Comparison of ENCODE assay signal across 1 cellular context in genomic region chr2:178414266-178415247, GRCh38.
TF ChIP-seq lines count a peak whose summit lies in the region.

No MANE protein-coding gene starts in this region.

TF ChIP-seq in K562, 482 proteins besides CTCF, POLR2A, EP300 and RAD21 (continued from another document and continues in another):
- no peak for TF ChIP-seq ZNF609 (CRISPR knock-in tag; IDR thresholded peaks at IDR 0.05; ENCODE audit: borderline replicate concordance)
- peak; percentile 39 for TF ChIP-seq CTCFL (IDR thresholded peaks at IDR 0.05; ENCODE audit: borderline replicate concordance, insufficient read depth, low read depth, low read length, poor library complexity, severe bottlenecking)
- TF ChIP-seq NR2C2 (CRISPR knock-in tag; IDR thresholded peaks at IDR 0.05): 0 out of 2 replicates have a peak, but pooled peaks have one; percentile 71
- no peak for TF ChIP-seq NR2C2 (tag; IDR thresholded peaks at IDR 0.05)
- no peak for TF ChIP-seq ZNF507 (tag; conservative IDR thresholded peaks at IDR 0.05)
- TF ChIP-seq DLX4 (CRISPR knock-in tag; IDR thresholded peaks at IDR 0.05): no peak
- no peak for TF ChIP-seq ZNF408 (CRISPR knock-in tag; IDR thresholded peaks at IDR 0.05; ENCODE audit: low read depth)
- no peak; the same call in 1 of the 2 replicates for TF ChIP-seq STAG1 (CRISPR knock-in tag; IDR thresholded peaks at IDR 0.05; ENCODE audit: borderline replicate concordance)
- no peak for TF ChIP-seq PHB (CRISPR knock-in tag; IDR thresholded peaks at IDR 0.05)
- no peak for TF ChIP-seq ZBTB1 (CRISPR knock-in tag; IDR thresholded peaks at IDR 0.05; ENCODE audit: borderline replicate concordance, low read depth)
- no peak for TF ChIP-seq RBM22 (IDR thresholded peaks at IDR 0.05; ENCODE audit: low read depth, low read length, poor library complexity, severe bottlenecking)
- TF ChIP-seq ZNF174 (CRISPR knock-in tag; IDR thresholded peaks at IDR 0.05): no peak
- TF ChIP-seq THRA (IDR thresholded peaks at IDR 0.05): no peak
- TF ChIP-seq EZH2 (IDR thresholded peaks at IDR 0.05; ENCODE audit: borderline replicate concordance, low read depth, low read length): no peak
- TF ChIP-seq ILK (tag; IDR thresholded peaks at IDR 0.05; ENCODE audit: borderline replicate concordance, low read depth): no peak
- peak in 1 of 2 experiments; percentile 27; a peak in 1 of 4 replicates for TF ChIP-seq SIN3A (IDR thresholded peaks at IDR 0.05; ENCODE audit: borderline replicate concordance in 2 of 2, control insufficient read depth in 1 of 2, low read depth in 2 of 2, low read length in 2 of 2)
- peak; percentile 47 to 57; a peak in 2 of 4 replicates for TF ChIP-seq TRIM24 (IDR thresholded peaks at IDR 0.05)
- TF ChIP-seq MYBL2 (IDR thresholded peaks at IDR 0.05; ENCODE audit: low read depth): peak; percentile 77; the same call in 1 of the 2 replicates
- no peak for TF ChIP-seq MYBL2 (CRISPR knock-in tag; IDR thresholded peaks at IDR 0.05; ENCODE audit: borderline replicate concordance)
- peak; percentile 83 for TF ChIP-seq E2F3 (CRISPR knock-in tag; IDR thresholded peaks at IDR 0.05)
- TF ChIP-seq THAP12 (CRISPR knock-in tag; IDR thresholded peaks at IDR 0.05): no peak
- TF ChIP-seq ZNF165 (CRISPR knock-in tag; IDR thresholded peaks at IDR 0.05; ENCODE audit: borderline replicate concordance): no peak
- no peak for TF ChIP-seq ZNF41 (CRISPR knock-in tag; conservative IDR thresholded peaks at IDR 0.05)
- TF ChIP-seq FOXA3 (CRISPR knock-in tag; conservative IDR thresholded peaks at IDR 0.05 in 1 of 2, IDR thresholded peaks at IDR 0.05 in 1 of 2): peak; percentile 26 to 91; a peak in 3 of 4 replicates
- TF ChIP-seq RFX1 (IDR thresholded peaks at IDR 0.05): no peak
- TF ChIP-seq SNAPC5 (CRISPR knock-in tag; IDR thresholded peaks at IDR 0.05): no peak
- TF ChIP-seq FOXJ3 (CRISPR knock-in tag; IDR thresholded peaks at IDR 0.05): no peak
- TF ChIP-seq TEAD1 (CRISPR knock-in tag; IDR thresholded peaks at IDR 0.05): peak; percentile 48 to 91; a peak in 2 of 4 replicates
- TF ChIP-seq ZNF217 (CRISPR knock-in tag; IDR thresholded peaks at IDR 0.05): no peak
- peak; percentile 87 for TF ChIP-seq RNF2 (IDR thresholded peaks at IDR 0.05)
- peak; percentile 93 for TF ChIP-seq ZC3H11A (IDR thresholded peaks at IDR 0.05; ENCODE audit: low read depth, low read length)
- peak; percentile 67 for TF ChIP-seq ETV1 (tag; conservative IDR thresholded peaks at IDR 0.05; ENCODE audit: low read depth)
- 0 out of 2 replicates have a peak, but pooled peaks have one; percentile 21 for TF ChIP-seq STAT5A (IDR thresholded peaks at IDR 0.05; ENCODE audit: borderline replicate concordance, low read length)
- TF ChIP-seq RERE (CRISPR knock-in tag; IDR thresholded peaks at IDR 0.05; ENCODE audit: borderline replicate concordance): no peak
- no peak for TF ChIP-seq IRF1 (CRISPR knock-in tag; IDR thresholded peaks at IDR 0.05; ENCODE audit: borderline replicate concordance)
- TF ChIP-seq SMARCE1 (IDR thresholded peaks at IDR 0.05): peak; percentile 59; the same call in 1 of the 2 replicates
- peak; percentile 98 for TF ChIP-seq ZSCAN32 (CRISPR knock-in tag; IDR thresholded peaks at IDR 0.05)
- TF ChIP-seq PCBP2 (IDR thresholded peaks at IDR 0.05; ENCODE audit: low read depth, low read length, poor library complexity, severe bottlenecking): no peak
- TF ChIP-seq GTF2B (IDR thresholded peaks at IDR 0.05; ENCODE audit: extremely low read depth, insufficient read length): no peak
- peak in 1 of 2 experiments; percentile 21; a peak in 1 of 4 replicates for TF ChIP-seq NRF1 (conservative IDR thresholded peaks at IDR 0.05 in 1 of 2, IDR thresholded peaks at IDR 0.05 in 1 of 2)
- no peak for TF ChIP-seq SMAD2 (IDR thresholded peaks at IDR 0.05; ENCODE audit: low read depth, low read length)
- TF ChIP-seq RBM25 (IDR thresholded peaks at IDR 0.05; ENCODE audit: low read depth, low read length, severe bottlenecking): no peak
- peak; percentile 85 for TF ChIP-seq NEUROD1 (IDR thresholded peaks at IDR 0.05; ENCODE audit: borderline replicate concordance, low read depth, low read length, partially characterized antibody)
- TF ChIP-seq POLR2H (tag; IDR thresholded peaks at IDR 0.05; ENCODE audit: low read depth): peak; percentile 65; the same call in 1 of the 2 replicates
- TF ChIP-seq SRSF7 (optimal IDR thresholded peaks at IDR 0.05; ENCODE audit: low read depth, low read length): no peak
